17 cellular contexts compared by ENCODE assay signal in genomic region chr3:107116251-107116650, GRCh38.
"Had no signal": no experiment of that assay in that cellular context is flagged by ENCODE, and none has a peak within 500 bp of the region (broad histone marks: within the 10 kb centered on the region; RNA-seq: fewer than 3 reads in every experiment).

No MANE protein-coding gene starts in this region.

- DNase-seq: islet precursor cell; left ventricle myocardium inferior; mesendoderm; naive B cell; natural killer cell; nephron progenitor cell; ovary; right lobe of liver; stimulated activated CD4-positive, alpha-beta T cell treated with anti-CD3 and anti-CD28 coated beads, Interleukin-1b, Interleukin-23, amount 100 ng/mL, for 48 hours; stimulated activated CD4-positive, alpha-beta T cell treated with anti-CD3 and anti-CD28 coated beads, Interleukin-2, amount 100 ng/mL, for 48 hours; stimulated activated CD4-positive, alpha-beta T cell treated with anti-CD3 and anti-CD28 coated beads, Interleukin-4, amount 100 ng/mL, for 4 hours; stimulated activated CD8-positive, alpha-beta memory T cell treated with anti-CD3 and anti-CD28 coated beads, Interleukin-4, amount 100 ng/mL, for 48 hours; stimulated activated naive CD4-positive, alpha-beta T cell treated with Interleukin-2 at 50 U/mL for 16 hours; stimulated activated naive CD8-positive, alpha-beta T cell treated with anti-CD3 and anti-CD28 coated beads, Interleukin-15, amount 100 ng/mL, for 72 hours; substantia nigra; uterus had no signal

- ATAC-seq: natural killer cell; right lobe of liver; stimulated activated memory B cell treated with anti-CD40 and anti-IgM and Interleukin-4, amounts not matched to agents 10 μg/mL and 1 μg/mL and 100 μg/mL, for 72 hours; stimulated activated naive CD8-positive, alpha-beta T cell treated with anti-CD3 and anti-CD28 coated beads, Interleukin-15, amount 100 ng/mL, for 72 hours had no signal
